In genomic region chr18:62670573-62670972, GRCh38 we compare ENCODE assay signal across 22 cellular contexts. TPM values are rescaled to one million over a fixed set of nuclear protein-coding genes. Genes with fewer than 3 reads are reported as not detected.
DNase-seq lines count a peak whose midpoint lies in the region; ATAC-seq, FAIRE-seq and TF ChIP-seq lines count a peak whose summit lies in the region.
"Had no signal": no experiment of that assay in that cellular context is flagged by ENCODE, and none has a peak within 500 bp of the region (broad histone marks: within the 10 kb centered on the region; RNA-seq: fewer than 3 reads in every experiment).

No MANE protein-coding gene starts in this region.

- no peaks in the 10 kb centered on the region for H3K27me3 ChIP-seq in HAP-1 (ENCODE audit: low read depth)
- H3K27me3 ChIP-seq: BLaER1 had no signal

- TF ChIP-seq CTCF in kidney (IDR thresholded peaks at IDR 0.05; ENCODE audit: borderline replicate concordance, extremely low read depth, insufficient read depth), result no peak

- H3K4me1 ChIP-seq in kidney (ENCODE audit: control insufficient read depth in 1 of 2, insufficient read depth in 1 of 2, low read depth in 1 of 2, low read length in 2 of 2), result no peaks in the 10 kb centered on the region
- H3K4me1 ChIP-seq in HAP-1, result no peaks in the 10 kb centered on the region
- H3K4me1 ChIP-seq: BLaER1, Caco-2 had no signal

- peaks cover 5% of the 10 kb centered on the region for H3K4me1 Mint-ChIP-seq in activated T-cell treated with anti-CD3 and anti-CD28 coated beads, Interleukin-2, amount 50 U/mL, for 4 hours (ENCODE audit: low read depth)
- H3K4me1 Mint-ChIP-seq: B cell had no signal

- DNase-seq in kidney, result no peak
- DNase-seq in HAP-1 (ENCODE audit: low spot score in 2 of 2), result no peak
- no peak for DNase-seq in activated CD4-positive, CD25-positive, alpha-beta regulatory T cell (lab: John Stamatoyannopoulos, UW)
- no peak for DNase-seq in HPDE6-E6E7 (ENCODE audit: extremely low spot score)
- DNase-seq in activated T-cell treated with anti-CD3 and anti-CD28 coated beads, Interleukin-2, amount 50 U/mL, for 4 hours, result no peak
- DNase-seq: Caco-2; CD4-positive, CD25-positive, alpha-beta regulatory T cell; CD8-positive, alpha-beta T cell; DMS153; DND-41; GDM1; GM23248; H7 had no signal

- intact Hi-C loops in kidney (cut with DNase I), result no loop called here

- H3K9me3 Mint-ChIP-seq in activated T-cell treated with anti-CD3 and anti-CD28 coated beads, Interleukin-2, amount 50 U/mL, for 4 hours, result peaks cover 15% of the 10 kb centered on the region

- peaks cover 0 to 17% of the 10 kb centered on the region in 2 donors for H3K9me3 ChIP-seq in kidney (ENCODE audit: control insufficient read depth in 1 of 2, low read length in 2 of 2)
- no peaks in the 10 kb centered on the region for H3K9me3 ChIP-seq in HAP-1
- H3K9me3 ChIP-seq: Caco-2 had no signal

- H3K4me3 Mint-ChIP-seq in activated T-cell treated with anti-CD3 and anti-CD28 coated beads, Interleukin-2, amount 50 U/mL, for 4 hours, result no peak overlapping the region
- H3K4me3 Mint-ChIP-seq: B cell; CD4-positive, CD25-positive, alpha-beta regulatory T cell; CD8-positive, alpha-beta T cell had no signal

- FAIRE-seq in TTC549 (lab: Jason Lieb, UNC), result peak; percentile 45
- peak; percentile 88 for FAIRE-seq in colon (lab: Jason Lieb, UNC)
- peak; percentile 13 for FAIRE-seq in kidney (lab: Jason Lieb, UNC)
- FAIRE-seq: GM12878, GM19239, H1 had no signal

- ATAC-seq in activated T-cell treated with anti-CD3 and anti-CD28 coated beads, Interleukin-2, amount 50 U/mL, for 4 hours, result no peak
- ATAC-seq: CD8-positive, alpha-beta T cell; GM12878; HCT116 had no signal

- peaks cover 1% of the 10 kb centered on the region for H3K36me3 Mint-ChIP-seq in activated T-cell treated with anti-CD3 and anti-CD28 coated beads, Interleukin-2, amount 50 U/mL, for 4 hours (ENCODE audit: insufficient read depth)
- H3K36me3 Mint-ChIP-seq: CD8-positive, alpha-beta T cell had no signal

- no peaks in the 10 kb centered on the region for H3K36me3 ChIP-seq in kidney (ENCODE audit: control insufficient read depth in 1 of 2, insufficient read depth in 2 of 2, low read length in 2 of 2)
- no peaks in the 10 kb centered on the region for H3K36me3 ChIP-seq in HAP-1 (replicated peaks)
- H3K36me3 ChIP-seq: BLaER1 had no signal

- H3K9ac ChIP-seq in kidney (ENCODE audit: low read length in 2 of 2), result no peak overlapping the region
- H3K9ac ChIP-seq: BLaER1, GM23248 had no signal

- in situ Hi-C loops in HAP-1 (cut with MboI; ENCODE audit: low sequenced_read_pairs), result no loop called here

- H3K27ac ChIP-seq in kidney (ENCODE audit: low read depth in 2 of 2, low read length in 2 of 2), result no peak overlapping the region
- H3K27ac ChIP-seq: BLaER1, C4-2B, GM23248 had no signal

- no peaks in the 10 kb centered on the region for H3K27me3 Mint-ChIP-seq in activated T-cell treated with anti-CD3 and anti-CD28 coated beads, Interleukin-2, amount 50 U/mL, for 4 hours (ENCODE audit: low read depth)

- H3K4me3 ChIP-seq in kidney (ENCODE audit: low read length in 2 of 2), result no peak overlapping the region
- H3K4me3 ChIP-seq in HAP-1, result no peak overlapping the region
- H3K4me3 ChIP-seq: BLaER1, GM12878, GM23248 had no signal

RNA-seq across cellular contexts. Expression of gene PHLPP1, which starts 44.8 kb away (rescaled TPM):
- 13.0 TPM for total RNA-seq in kidney
- polyA plus RNA-seq in kidney (ENCODE audit: insufficient read depth, low read depth, low replicate concordance), result 2.9 TPM
- 1 to 10 TPM; 4.0 to 6.7 (median 4.3) TPM for total RNA-seq in activated T-cell treated with anti-CD3 and anti-CD28 coated beads, Interleukin-2, amount 50 U/mL, for 4 hours
